Comparison of ENCODE assay signal across 8 cellular contexts in genomic region chr16:10605636-10606035, GRCh38. TPM values are rescaled to one million over a fixed set of nuclear protein-coding genes. Genes with fewer than 3 reads are reported as not detected.
"Had no signal": no experiment of that assay in that cellular context is flagged by ENCODE, and none has a peak within 500 bp of the region (broad histone marks: within the 10 kb centered on the region; RNA-seq: fewer than 3 reads in every experiment).

No MANE protein-coding gene starts in this region.

- FAIRE-seq: HTR-8/SVneo, K562 had no signal

- H3K9ac ChIP-seq: KMS-11 had no signal

- H3K4me2 ChIP-seq: KMS-11 had no signal

- H3K27ac ChIP-seq: HL-60, KMS-11 had no signal

- ATAC-seq: K562 had no signal

- H3K4me3 ChIP-seq: K562 had no signal

- DNase-seq: IMR-90, KBM-7, KG1 had no signal

RNA-seq across cellular contexts. Expression of gene EMP2, which starts 25.2 kb away (rescaled TPM):
- polyA plus RNA-seq: IgD-negative memory B cell had no signal
